10 cellular contexts compared by ENCODE assay signal in genomic region chrX:118943102-118943501, GRCh38. TPM values are rescaled to one million over a fixed set of nuclear protein-coding genes. Genes with fewer than 3 reads are reported as not detected.
"Had no signal": no experiment of that assay in that cellular context is flagged by ENCODE, and none has a peak within 500 bp of the region (broad histone marks: within the 10 kb centered on the region; RNA-seq: fewer than 3 reads in every experiment).

No MANE protein-coding gene starts in this region.

- FAIRE-seq: HepG2 had no signal

- H3K36me3 ChIP-seq: HAP-1 had no signal

- DNase-seq: GM23248, GOT3, H7, HFFc6 had no signal

- H3K4me3 ChIP-seq: GM23248, HAP-1 had no signal

- H2AFZ ChIP-seq: GM23248 had no signal

- ATAC-seq: HCT116, HepG2 had no signal

- H3K9ac ChIP-seq: GM23248 had no signal

- H3K9me3 ChIP-seq: HAP-1 had no signal

- H3K27ac ChIP-seq: GM23248, HL-60 had no signal

RNA-seq across cellular contexts. Expression of gene LONRF3, which starts 31.3 kb away (rescaled TPM):
- total RNA-seq: HFFc6, HT1080 had no signal
- polyA plus RNA-seq: GM23248, IgD-negative memory B cell had no signal
